ENCODE assay signal across 11 cellular contexts in genomic region chr18:3584897-3585460, GRCh38.
DNase-seq lines count a peak whose midpoint lies in the region; ATAC-seq, FAIRE-seq and TF ChIP-seq lines count a peak whose summit lies in the region.
"Had no signal": no experiment of that assay in that cellular context is flagged by ENCODE, and none has a peak within 500 bp of the region (broad histone marks: within the 10 kb centered on the region; RNA-seq: fewer than 3 reads in every experiment).

No MANE protein-coding gene starts in this region.

- H3K4me3 ChIP-seq in RWPE2 (ENCODE audit: severe bottlenecking), result no peak overlapping the region
- H3K4me3 ChIP-seq: neural progenitor cell had no signal

- no peak overlapping the region for H3K27ac ChIP-seq in RWPE2 (ENCODE audit: poor library complexity, severe bottlenecking)
- H3K27ac ChIP-seq: neural progenitor cell, RWPE1 had no signal

- H3K36me3 Mint-ChIP-seq in nephron progenitor cell (ENCODE audit: low read depth), result no peaks in the 10 kb centered on the region

- TF ChIP-seq CTCF in RWPE2 (IDR thresholded peaks at IDR 0.05; ENCODE audit: poor library complexity, severe bottlenecking) (no peak), nephron progenitor cell (IDR thresholded peaks at IDR 0.05) (no peak)

- no peak overlapping the region for H3K27ac Mint-ChIP-seq in nephron progenitor cell

- H3K4me3 Mint-ChIP-seq in nephron progenitor cell, result no peak overlapping the region

- peak; percentile 49; the same call in 1 of the 3 replicates for ATAC-seq in RWPE2 (ENCODE audit: low read depth)
- no peak for ATAC-seq in sciatic nerve
- ATAC-seq in HG02642 (IDR thresholded peaks at IDR 0.05; ENCODE audit: poor library complexity, unreplicated experiment), result no peak

- H3K27me3 Mint-ChIP-seq in nephron progenitor cell (ENCODE audit: low read depth, poor library complexity), result no peaks in the 10 kb centered on the region

- H3K36me3 ChIP-seq in RWPE2 (ENCODE audit: low read depth), result no peaks in the 10 kb centered on the region
- H3K36me3 ChIP-seq: neural progenitor cell had no signal

- DNase-seq in A172 (ENCODE audit: low spot score), result peak; percentile 59
- DNase-seq in HT1080 (ENCODE audit: low read depth), result peak; percentile 19
- no peak for DNase-seq in RWPE2 (ENCODE audit: low spot score)
- DNase-seq in germinal center (ENCODE audit: low spot score), result peak; percentile 75
- DNase-seq in sciatic nerve (ENCODE audit: low spot score), result no peak
- no peak for DNase-seq in frontal cortex (ENCODE audit: low spot score in 2 of 2)
- no peak for DNase-seq in nephron progenitor cell

- peaks cover 26% of the 10 kb centered on the region for H3K4me1 Mint-ChIP-seq in nephron progenitor cell

- peaks cover 11% of the 10 kb centered on the region for H3K4me1 ChIP-seq in RWPE2 (ENCODE audit: insufficient read depth, poor library complexity, severe bottlenecking)
- H3K4me1 ChIP-seq: neural progenitor cell had no signal

- no peaks in the 10 kb centered on the region for H3K27me3 ChIP-seq in RWPE2 (ENCODE audit: insufficient read depth, poor library complexity, severe bottlenecking)
- H3K27me3 ChIP-seq: neural progenitor cell had no signal

- H3K9me3 Mint-ChIP-seq in nephron progenitor cell, result no peaks in the 10 kb centered on the region
- H3K9me3 Mint-ChIP-seq: neural progenitor cell had no signal

- no peaks in the 10 kb centered on the region for H3K9me3 ChIP-seq in RWPE2 (ENCODE audit: severe bottlenecking)

- intact Hi-C loops in sciatic nerve (cut with DNase I), result no loop called here

- no peak for FAIRE-seq in frontal cortex (lab: Jason Lieb, UNC)
- FAIRE-seq: colon had no signal

Comparison
In these comparisons a context has a peak if more than half of its experiments do, and no peak if none do; other contexts are left out.
1. DNase-seq: peak in A172 (single experiment), HT1080 (single experiment) and germinal center (single experiment); none in RWPE2 (single experiment), sciatic nerve (single experiment), frontal cortex (0 of 2) and nephron progenitor cell (single experiment).